25 cellular contexts compared by ENCODE assay signal in the genomic region with DNA sequence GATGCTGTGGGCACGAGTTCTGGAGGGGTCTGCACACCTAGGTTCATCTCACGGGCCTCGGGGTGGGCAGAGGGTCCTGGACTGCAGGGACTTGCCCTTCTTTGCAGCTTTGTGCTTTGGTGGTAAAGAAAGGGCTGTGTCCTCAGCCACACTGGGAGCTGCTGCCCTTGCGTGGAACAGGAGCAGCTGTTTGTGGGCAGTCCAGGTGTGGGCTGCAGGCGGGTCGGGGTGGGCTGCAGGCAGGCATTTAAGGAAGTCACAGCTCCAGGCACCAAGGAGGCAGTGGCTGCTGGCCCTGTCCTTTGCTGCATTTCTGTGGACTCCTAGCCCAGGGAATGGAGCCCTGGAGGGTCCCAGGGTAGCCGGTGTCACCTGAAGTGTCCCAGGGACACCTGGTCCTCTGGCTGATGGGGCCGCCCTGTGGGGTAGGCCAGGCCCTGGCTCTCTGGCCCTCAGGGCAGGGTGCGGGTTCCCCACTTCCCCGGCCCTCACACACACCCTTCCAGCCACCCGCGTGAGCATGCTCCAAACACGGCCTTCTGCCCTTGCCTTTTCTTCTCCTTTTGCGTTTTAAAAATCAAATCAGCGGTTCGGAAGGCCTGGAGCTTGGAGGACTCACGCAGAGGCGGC.
"Had no signal": no experiment of that assay in that cellular context is flagged by ENCODE, and none has a peak within 500 bp of the region (broad histone marks: within the 10 kb centered on the region; RNA-seq: fewer than 3 reads in every experiment).

No MANE protein-coding gene starts in this region.

- FAIRE-seq: endometrium, pancreas, small intestine had no signal

- H3K27me3 Mint-ChIP-seq: stimulated activated naive B cell treated with anti-CD40 and anti-IgM and Interleukin-4, amounts not matched to agents 10 μg/mL and 1 μg/mL and 100 μg/mL, for 72 hours; stimulated activated naive CD8-positive, alpha-beta T cell treated with anti-CD3 and anti-CD28 coated beads, Interleukin-15, amount 100 ng/mL, for 72 hours had no signal

- H3K27ac ChIP-seq: esophagus squamous epithelium, neutrophil, pancreas, right lobe of liver, suprapubic skin, transverse colon, vagina had no signal

- H3K4me1 Mint-ChIP-seq: immature natural killer cell; memory B cell; natural killer cell; stimulated activated naive B cell treated with anti-CD40 and anti-IgM and Interleukin-4, amounts not matched to agents 10 μg/mL and 1 μg/mL and 100 μg/mL, for 72 hours; stimulated activated naive CD8-positive, alpha-beta T cell treated with anti-CD3 and anti-CD28 coated beads, Interleukin-15, amount 100 ng/mL, for 72 hours had no signal

- H3K36me3 Mint-ChIP-seq: immature natural killer cell; memory B cell; natural killer cell; stimulated activated naive B cell treated with anti-CD40 and anti-IgM and Interleukin-4, amounts not matched to agents 10 μg/mL and 1 μg/mL and 100 μg/mL, for 72 hours had no signal

- H3K9me3 Mint-ChIP-seq: effector memory CD8-positive, alpha-beta T cell; immature natural killer cell; memory B cell; natural killer cell; stimulated activated naive B cell treated with anti-CD40 and anti-IgM and Interleukin-4, amounts not matched to agents 10 μg/mL and 1 μg/mL and 100 μg/mL, for 72 hours; stimulated activated naive CD8-positive, alpha-beta T cell treated with anti-CD3 and anti-CD28 coated beads, Interleukin-15, amount 100 ng/mL, for 72 hours had no signal

- H3K27me3 ChIP-seq: neutrophil, pancreas, right lobe of liver, transverse colon, vagina had no signal

- H3K4me3 Mint-ChIP-seq: effector memory CD8-positive, alpha-beta T cell; immature natural killer cell; memory B cell; natural killer cell; stimulated activated naive B cell treated with anti-CD40 and anti-IgM and Interleukin-4, amounts not matched to agents 10 μg/mL and 1 μg/mL and 100 μg/mL, for 72 hours; stimulated activated naive CD8-positive, alpha-beta T cell treated with anti-CD3 and anti-CD28 coated beads, Interleukin-15, amount 100 ng/mL, for 72 hours had no signal

- H3K4me1 ChIP-seq: pancreas, right lobe of liver, transverse colon, vagina had no signal

- ATAC-seq: effector memory CD8-positive, alpha-beta T cell; left ventricle myocardium superior; natural killer cell; pancreas; right lobe of liver; stimulated activated naive B cell treated with anti-CD40 and anti-IgM and Interleukin-4, amounts not matched to agents 10 μg/mL and 1 μg/mL and 100 μg/mL, for 72 hours; stimulated activated naive CD8-positive, alpha-beta T cell treated with anti-CD3 and anti-CD28 coated beads, Interleukin-15, amount 100 ng/mL, for 72 hours had no signal

- H3K27ac Mint-ChIP-seq: effector memory CD8-positive, alpha-beta T cell; immature natural killer cell; memory B cell; natural killer cell; stimulated activated naive B cell treated with anti-CD40 and anti-IgM and Interleukin-4, amounts not matched to agents 10 μg/mL and 1 μg/mL and 100 μg/mL, for 72 hours; stimulated activated naive CD8-positive, alpha-beta T cell treated with anti-CD3 and anti-CD28 coated beads, Interleukin-15, amount 100 ng/mL, for 72 hours had no signal

- DNase-seq: cortex of kidney; effector memory CD8-positive, alpha-beta T cell; erythroblast; esophagus squamous epithelium; foreskin melanocyte; hypothalamus; immature natural killer cell; islet precursor cell; left ventricle myocardium superior; natural killer cell; retina; right lobe of liver; small intestine; stimulated activated CD4-positive, alpha-beta T cell treated with anti-CD3 and anti-CD28 coated beads, Interleukin-15, amount 100 ng/mL, for 24 hours; stimulated activated CD4-positive, alpha-beta T cell treated with anti-CD3 and anti-CD28 coated beads, Interleukin-2, amount 100 ng/mL, for 48 hours; stimulated activated naive B cell treated with anti-CD40 and anti-IgM and Interleukin-4, amounts not matched to agents 10 μg/mL and 1 μg/mL and 100 μg/mL, for 72 hours; stimulated activated naive CD8-positive, alpha-beta T cell treated with anti-CD3 and anti-CD28 coated beads, Interleukin-15, amount 100 ng/mL, for 72 hours; transverse colon had no signal

- H3K36me3 ChIP-seq: esophagus squamous epithelium, neutrophil, pancreas, right lobe of liver, suprapubic skin, transverse colon, vagina had no signal

- H3K4me3 ChIP-seq: esophagus squamous epithelium, lung, pancreas, right lobe of liver, suprapubic skin, transverse colon, vagina had no signal

- H3K9me3 ChIP-seq: esophagus squamous epithelium, neutrophil, pancreas, right lobe of liver, suprapubic skin, transverse colon, vagina had no signal
